ENCODE assay signal across 1 cellular context in the genomic region with DNA sequence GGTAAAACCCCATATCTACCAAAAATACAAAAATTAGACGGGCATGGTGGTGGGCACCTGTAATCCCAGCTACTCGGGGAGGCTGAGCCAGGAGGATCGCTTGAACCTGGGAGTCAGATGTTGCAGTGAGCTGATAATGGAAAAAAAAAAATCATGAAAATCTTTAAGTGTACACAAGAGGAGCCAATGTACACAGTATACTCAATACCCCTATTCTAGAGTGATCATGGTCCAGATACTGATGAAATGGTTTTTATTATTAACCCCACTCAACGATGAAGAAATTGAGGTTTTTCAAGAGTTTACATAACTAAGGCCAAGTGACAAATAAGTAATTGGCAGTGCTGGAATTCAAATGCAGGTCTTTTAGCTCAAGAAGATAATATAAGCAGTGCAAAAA.
TF ChIP-seq lines count a peak whose summit lies in the region.

No MANE protein-coding gene starts in this region.

TF ChIP-seq in HepG2, 621 proteins besides CTCF, POLR2A, EP300 and RAD21 (continued from another document):
- TF ChIP-seq, protein P1, sequence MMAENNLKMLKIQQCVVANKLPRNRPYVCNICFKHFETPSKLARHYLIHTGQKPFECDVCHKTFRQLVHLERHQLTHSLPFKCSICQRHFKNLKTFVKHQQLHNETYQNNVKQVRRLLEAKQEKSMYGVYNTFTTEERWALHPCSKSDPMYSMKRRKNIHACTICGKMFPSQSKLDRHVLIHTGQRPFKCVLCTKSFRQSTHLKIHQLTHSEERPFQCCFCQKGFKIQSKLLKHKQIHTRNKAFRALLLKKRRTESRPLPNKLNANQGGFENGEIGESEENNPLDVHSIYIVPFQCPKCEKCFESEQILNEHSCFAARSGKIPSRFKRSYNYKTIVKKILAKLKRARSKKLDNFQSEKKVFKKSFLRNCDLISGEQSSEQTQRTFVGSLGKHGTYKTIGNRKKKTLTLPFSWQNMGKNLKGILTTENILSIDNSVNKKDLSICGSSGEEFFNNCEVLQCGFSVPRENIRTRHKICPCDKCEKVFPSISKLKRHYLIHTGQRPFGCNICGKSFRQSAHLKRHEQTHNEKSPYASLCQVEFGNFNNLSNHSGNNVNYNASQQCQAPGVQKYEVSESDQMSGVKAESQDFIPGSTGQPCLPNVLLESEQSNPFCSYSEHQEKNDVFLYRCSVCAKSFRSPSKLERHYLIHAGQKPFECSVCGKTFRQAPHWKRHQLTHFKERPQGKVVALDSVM (CRISPR knock-in tag; IDR thresholded peaks at IDR 0.05), result peak; percentile 82
TF ChIP-seq in HepG2: peak in this region for 1.
